In genomic region chr11:7973011-7973410, GRCh38 we compare ENCODE assay signal across 18 cellular contexts. TPM values are rescaled to one million over a fixed set of nuclear protein-coding genes. Genes with fewer than 3 reads are reported as not detected.
DNase-seq lines count a peak whose midpoint lies in the region; ATAC-seq, FAIRE-seq and TF ChIP-seq lines count a peak whose summit lies in the region.
"Had no signal": no experiment of that assay in that cellular context is flagged by ENCODE, and none has a peak within 500 bp of the region (broad histone marks: within the 10 kb centered on the region; RNA-seq: fewer than 3 reads in every experiment).

No MANE protein-coding gene starts in this region.

- intact Hi-C loops in uterus (cut with DNase I; ENCODE audit: low total_unique reads), result no loop called here

- H3K27me3 ChIP-seq in astrocyte (ENCODE audit: insufficient read depth, low read length), result no peaks in the 10 kb centered on the region
- H3K27me3 ChIP-seq in foreskin keratinocyte, result no peaks in the 10 kb centered on the region
- H3K27me3 ChIP-seq in skeletal muscle satellite cell (ENCODE audit: control insufficient read depth, insufficient read depth, low read length), result no peaks in the 10 kb centered on the region
- no peaks in the 10 kb centered on the region for H3K27me3 ChIP-seq in uterus
- H3K27me3 ChIP-seq: BLaER1 treated with 17β-estradiol and CSF1 and Interleukin-3, amounts not matched to agents 10 nM and 100 nM had no signal

- no peaks in the 10 kb centered on the region for H3K27me3 Mint-ChIP-seq in astrocyte (ENCODE audit: low read depth, unreplicated experiment)

- FAIRE-seq in astrocyte (lab: Jason Lieb, UNC), result no peak
- FAIRE-seq: GM12892 had no signal

- H3K4me1 Mint-ChIP-seq in astrocyte (ENCODE audit: low read depth, unreplicated experiment), result peaks cover 38% of the 10 kb centered on the region

- no peaks in the 10 kb centered on the region for H3K36me3 ChIP-seq in astrocyte (ENCODE audit: insufficient read depth, low read length)
- no peaks in the 10 kb centered on the region for H3K36me3 ChIP-seq in skeletal muscle satellite cell (ENCODE audit: insufficient read depth, low read length)
- no peaks in the 10 kb centered on the region for H3K36me3 ChIP-seq in uterus
- H3K36me3 ChIP-seq: BLaER1 treated with 17β-estradiol and CSF1 and Interleukin-3, amounts not matched to agents 10 nM and 100 nM had no signal

- H3K36me3 Mint-ChIP-seq in astrocyte (ENCODE audit: low read depth, unreplicated experiment), result no peaks in the 10 kb centered on the region

- no peak for TF ChIP-seq POLR2A in uterus (IDR thresholded peaks at IDR 0.05)

- H3K9ac ChIP-seq in astrocyte (ENCODE audit: low read length) (no peak overlapping the region), skeletal muscle satellite cell (ENCODE audit: low read depth, low read length) (peak overlapping the region; percentile 45)
- H3K9ac ChIP-seq: BLaER1 treated with 17β-estradiol and CSF1 and Interleukin-3, amounts not matched to agents 10 nM and 100 nM had no signal

- no peak overlapping the region for H2AFZ ChIP-seq in astrocyte (ENCODE audit: low read depth, low read length)
- H2AFZ ChIP-seq: GM23338, PC-9 had no signal

- TF ChIP-seq CTCF in astrocyte (IDR thresholded peaks at IDR 0.05; ENCODE audit: insufficient read depth, low read depth, low read length) (no peak), foreskin keratinocyte (conservative IDR thresholded peaks at IDR 0.05) (no peak), uterus (IDR thresholded peaks at IDR 0.05) (no peak)

- H3K4me3 ChIP-seq in astrocyte (ENCODE audit: insufficient read depth, low read depth, low read length) (no peak overlapping the region), skeletal muscle satellite cell (ENCODE audit: low read length) (no peak overlapping the region), uterus (no peak overlapping the region)
- H3K4me3 ChIP-seq: BLaER1 treated with 17β-estradiol and CSF1 and Interleukin-3, amounts not matched to agents 10 nM and 100 nM; GM23338; PC-9 had no signal

- H3K4me1 ChIP-seq in astrocyte (ENCODE audit: insufficient read depth, low read length) (peaks cover 13% of the 10 kb centered on the region), foreskin keratinocyte (peaks cover 34% of the 10 kb centered on the region), skeletal muscle satellite cell (ENCODE audit: control insufficient read depth, insufficient read depth, low read length) (peaks cover 48% of the 10 kb centered on the region), uterus (no peaks in the 10 kb centered on the region)

- H3K9me3 Mint-ChIP-seq in astrocyte (ENCODE audit: unreplicated experiment), result no peaks in the 10 kb centered on the region
- H3K9me3 Mint-ChIP-seq: GM23338 had no signal

- H3K4me3 Mint-ChIP-seq in astrocyte (ENCODE audit: unreplicated experiment), result no peak overlapping the region
- H3K4me3 Mint-ChIP-seq: GM23338 had no signal

- DNase-seq in EL (peak; percentile 77), astrocyte (ENCODE audit: low read depth) (peak; percentile 21), foreskin keratinocyte (peak; percentile 70 to 89), uterus (no peak), globus pallidus (ENCODE audit: low spot score) (no peak)
- DNase-seq in central memory CD4-positive, alpha-beta T cell, result no peak
- DNase-seq: DMS153, KBM-7, NCI-H1092 treated with DMSO at 0.1 percent for 48 hours, NCI-H1694, NCI-H2107, NCI-H345, NCI-H69, PC-9 had no signal

- peak; percentile 84 for ATAC-seq in foreskin keratinocyte
- ATAC-seq: GM23338 had no signal

- H3K9me3 ChIP-seq in astrocyte (ENCODE audit: insufficient read depth, low read depth, low read length) (no peaks in the 10 kb centered on the region), skeletal muscle satellite cell (replicated peaks; ENCODE audit: low read length) (no peaks in the 10 kb centered on the region), uterus (no peaks in the 10 kb centered on the region)
- H3K9me3 ChIP-seq: BLaER1 treated with 17β-estradiol and CSF1 and Interleukin-3, amounts not matched to agents 10 nM and 100 nM had no signal

- H3K79me2 ChIP-seq in astrocyte (ENCODE audit: insufficient read depth, low read length), result no peaks in the 10 kb centered on the region

- no peaks in the 10 kb centered on the region for H4K20me1 ChIP-seq in astrocyte (ENCODE audit: insufficient read depth, low read length)
- H4K20me1 ChIP-seq: BLaER1 treated with 17β-estradiol and CSF1 and Interleukin-3, amounts not matched to agents 10 nM and 100 nM had no signal

- H3K27ac ChIP-seq in astrocyte (ENCODE audit: low read depth, low read length) (no peak overlapping the region), foreskin keratinocyte (peak overlapping the region; percentile 87), uterus (no peak overlapping the region)
- H3K27ac ChIP-seq: BLaER1 treated with 17β-estradiol and CSF1 and Interleukin-3, amounts not matched to agents 10 nM and 100 nM; PC-9 had no signal

- H3K4me2 ChIP-seq in astrocyte (ENCODE audit: low read length), result no peak overlapping the region
- no peak overlapping the region for H3K4me2 ChIP-seq in skeletal muscle satellite cell (ENCODE audit: low read length)
- H3K4me2 ChIP-seq: BLaER1 treated with 17β-estradiol and CSF1 and Interleukin-3, amounts not matched to agents 10 nM and 100 nM; GM23338; PC-9 had no signal

- H3K27ac Mint-ChIP-seq in astrocyte (ENCODE audit: unreplicated experiment), result no peak overlapping the region
- H3K27ac Mint-ChIP-seq: GM23338 had no signal

RNA-seq across cellular contexts. Expression of gene NLRP10, which starts 7.8 kb away (rescaled TPM):
- total RNA-seq in astrocyte (2.5 and 3.1 TPM in 2 replicates), foreskin keratinocyte (2.0 and 3.1 TPM in 2 replicates), uterus (not detected)
- polyA plus RNA-seq in foreskin keratinocyte, result 0.12 and 0.39 TPM in 2 replicates
- 1.3 and 1.7 TPM in 2 replicates for total RNA-seq in skeletal muscle satellite cell (2012; rRNA removed)

RNA-seq across cellular contexts. Expression of gene EIF3F, which starts 14.1 kb away (rescaled TPM):
- total RNA-seq in astrocyte (243 and 260 TPM in 2 replicates), foreskin keratinocyte (274 and 284 TPM in 2 replicates), uterus (100 to 1,000 TPM in 3 of 4 donors, 10 to 100 TPM in 1; 97.9 to 261 (median 213) TPM)
- polyA plus RNA-seq in foreskin keratinocyte, result 343 and 345 TPM in 2 replicates
- 321 and 322 TPM in 2 replicates for total RNA-seq in skeletal muscle satellite cell (2012; rRNA removed)

RNA-seq across cellular contexts. Expression of gene OR10A3, which starts 31.5 kb away (rescaled TPM):
- not detected in 2 replicates for total RNA-seq in astrocyte
- not detected in 2 replicates for total RNA-seq in foreskin keratinocyte
- not detected in 2 replicates for polyA plus RNA-seq in foreskin keratinocyte
- total RNA-seq in skeletal muscle satellite cell (2012; rRNA removed), result under 0.01 TPM in 1 of 2 replicates, not detected in the other
- not detected for total RNA-seq in uterus
- total RNA-seq: PC-9 had no signal

RNA-seq across cellular contexts. Expression of gene OR10A6, which starts 41.9 kb away (rescaled TPM):
- total RNA-seq in astrocyte (0.07 TPM in 1 of 2 replicates, not detected in the other), foreskin keratinocyte (0.07 TPM in 1 of 2 replicates, not detected in the other), uterus (not detected)
- polyA plus RNA-seq in foreskin keratinocyte, result not detected in 2 replicates
- total RNA-seq in skeletal muscle satellite cell (2012; rRNA removed), result not detected in 2 replicates
- total RNA-seq: GM23338, PC-9 had no signal

Comparison
In these comparisons a context has a peak if more than half of its experiments do, and no peak if none do; other contexts are left out.
1. DNase-seq: peak in EL (single experiment), astrocyte (single experiment) and foreskin keratinocyte (2 of 2); none in central memory CD4-positive, alpha-beta T cell (single experiment), uterus (0 of 2) and globus pallidus (single experiment).